In genomic region chr10:96450514-96451207, GRCh38 we compare ENCODE assay signal across 25 cellular contexts.
DNase-seq lines count a peak whose midpoint lies in the region; ATAC-seq and TF ChIP-seq lines count a peak whose summit lies in the region.
"Had no signal": no experiment of that assay in that cellular context is flagged by ENCODE, and none has a peak within 500 bp of the region (broad histone marks: within the 10 kb centered on the region; RNA-seq: fewer than 3 reads in every experiment).

No MANE protein-coding gene starts in this region.

- H3K36me3 Mint-ChIP-seq in H9 (ENCODE audit: insufficient read depth in 1 of 3, low read depth in 3 of 3) (no peaks in the 10 kb centered on the region; a peak in 2 of 7 replicates), glutamatergic neuron (ENCODE audit: unreplicated experiment) (no peaks in the 10 kb centered on the region), nephron progenitor cell (ENCODE audit: low read depth) (no peaks in the 10 kb centered on the region)
- H3K36me3 Mint-ChIP-seq: activated naive CD4-positive, alpha-beta T cell treated with anti-CD3 and anti-CD28 coated beads, Interleukin-2, amount 50 U/mL, for 72 hours; stimulated activated naive B cell treated with anti-CD40 and anti-IgM and Interleukin-4, amounts not matched to agents 10 μg/mL and 1 μg/mL and 100 μg/mL, for 72 hours had no signal

- peak overlapping the region; percentile 21 to 54 for H3K4me3 Mint-ChIP-seq in H9
- peak overlapping the region; percentile 26 for H3K4me3 Mint-ChIP-seq in glutamatergic neuron (ENCODE audit: unreplicated experiment)
- H3K4me3 Mint-ChIP-seq in nephron progenitor cell, result no peak overlapping the region
- H3K4me3 Mint-ChIP-seq: activated T-helper 17 cell treated with anti-CD3 and anti-CD28 coated beads, Interleukin-2, amount 50 U/mL, for 72 hours; stimulated activated naive B cell treated with anti-CD40 and anti-IgM and Interleukin-4, amounts not matched to agents 10 μg/mL and 1 μg/mL and 100 μg/mL, for 72 hours had no signal

- no peak overlapping the region for H2BK15ac ChIP-seq in H9 (ENCODE audit: low read depth, low read length)

- ATAC-seq in GM18498 (IDR thresholded peaks at IDR 0.05; ENCODE audit: unreplicated experiment), result no peak
- ATAC-seq: activated naive CD4-positive, alpha-beta T cell treated with anti-CD3 and anti-CD28 coated beads, Interleukin-2, amount 50 U/mL, for 72 hours; activated T-helper 17 cell treated with anti-CD3 and anti-CD28 coated beads, Interleukin-2, amount 50 U/mL, for 72 hours; esophagus mucosa; left lung; stimulated activated naive B cell treated with anti-CD40 and anti-IgM and Interleukin-4, amounts not matched to agents 10 μg/mL and 1 μg/mL and 100 μg/mL, for 72 hours had no signal

- peak overlapping the region; percentile 74 for H3K4me2 ChIP-seq in H9 (ENCODE audit: insufficient read depth, insufficient read length, low read length)
- H3K4me2 ChIP-seq: smooth muscle cell had no signal

- H3K23ac ChIP-seq in H9 (ENCODE audit: insufficient read length, low read depth, low read length), result no peak overlapping the region

- no peak overlapping the region for H3K4ac ChIP-seq in H9 (ENCODE audit: low read depth, low read length)

- H4K91ac ChIP-seq in H9 (ENCODE audit: insufficient read length, low read depth, low read length), result no peak overlapping the region

- H2AFZ ChIP-seq in H9 (ENCODE audit: low read length), result no peak overlapping the region

- WGBS in H9 (ENCODE audit: extremely low coverage, insufficient read length, low lambda C conversion rate), result no CpG with 5 or more reads among the region's 12 CpGs
- 72 to 79% (median 76%) methylated on average over 12 of the region's 12 CpGs for WGBS in ovary, 3 donors

- peak overlapping the region; percentile 71 for H2BK12ac ChIP-seq in H9 (ENCODE audit: insufficient read length, low read depth, low read length)

- H3K79me1 ChIP-seq in H9 (ENCODE audit: insufficient read depth, low read depth, low read length, poor library complexity, severe bottlenecking), result no peaks in the 10 kb centered on the region

- no peaks in the 10 kb centered on the region for H3K36me3 ChIP-seq in ovary
- H3K36me3 ChIP-seq: left lung, MG63 had no signal

- no peak overlapping the region for H3K56ac ChIP-seq in H9 (ENCODE audit: insufficient read length, low read depth, low read length)

- H2BK5ac ChIP-seq in H9 (ENCODE audit: insufficient read length, low read length), result peak overlapping the region; percentile 37

- H3K27ac ChIP-seq in H9 (ENCODE audit: insufficient read length, low read depth, low read length) (peak overlapping the region; percentile 98), ovary (no peak overlapping the region)
- H3K27ac ChIP-seq: left lung had no signal

- no peak overlapping the region for H3K14ac ChIP-seq in H9 (ENCODE audit: insufficient read depth, low read length)

- H2BK20ac ChIP-seq in H9 (ENCODE audit: low read depth, low read length, poor library complexity, severe bottlenecking), result no peak overlapping the region

- H3K27me3 Mint-ChIP-seq in H9 (ENCODE audit: low read depth), result peaks cover 5% of the 10 kb centered on the region; the same call in 1 of the 2 replicates
- H3K27me3 Mint-ChIP-seq in glutamatergic neuron (ENCODE audit: unreplicated experiment), result no peaks in the 10 kb centered on the region
- peaks cover 8% of the 10 kb centered on the region for H3K27me3 Mint-ChIP-seq in nephron progenitor cell (ENCODE audit: low read depth, poor library complexity)

- H4K5ac ChIP-seq in H9 (ENCODE audit: insufficient read length, low read depth, low read length), result no peak overlapping the region

- TF ChIP-seq POLR2A in ovary (IDR thresholded peaks at IDR 0.05), result no peak

- peak overlapping the region; percentile 55 for H3K18ac ChIP-seq in H9 (ENCODE audit: insufficient read length, low read depth, low read length)

- H3K4me1 ChIP-seq in H9 (ENCODE audit: insufficient read depth, low read length) (peaks cover 21% of the 10 kb centered on the region), ovary (ENCODE audit: insufficient read depth) (no peaks in the 10 kb centered on the region)
- H3K4me1 ChIP-seq: left lung had no signal

- peak overlapping the region; percentile 32 for H3K9ac ChIP-seq in H9 (ENCODE audit: extremely low read depth, insufficient read length, low read length)

- H3K4me3 ChIP-seq in ovary, result no peak overlapping the region
- H3K4me3 ChIP-seq: left lung, MG63, smooth muscle cell had no signal

- no peaks in the 10 kb centered on the region for H4K20me1 ChIP-seq in H9 (ENCODE audit: control insufficient read depth, insufficient read depth, insufficient read length)

- no peak overlapping the region for H2AK5ac ChIP-seq in H9 (ENCODE audit: insufficient read length, low read length)

- no peak overlapping the region for H2BK120ac ChIP-seq in H9 (ENCODE audit: low read depth, low read length, poor library complexity, severe bottlenecking)

- H3K27ac Mint-ChIP-seq in H9, result peak overlapping the region; percentile 94 to 98 (median 97)
- no peak overlapping the region for H3K27ac Mint-ChIP-seq in glutamatergic neuron (ENCODE audit: unreplicated experiment)
- no peak overlapping the region for H3K27ac Mint-ChIP-seq in nephron progenitor cell
- H3K27ac Mint-ChIP-seq: activated naive CD4-positive, alpha-beta T cell treated with anti-CD3 and anti-CD28 coated beads, Interleukin-2, amount 50 U/mL, for 72 hours; activated T-helper 17 cell treated with anti-CD3 and anti-CD28 coated beads, Interleukin-2, amount 50 U/mL, for 72 hours; stimulated activated naive B cell treated with anti-CD40 and anti-IgM and Interleukin-4, amounts not matched to agents 10 μg/mL and 1 μg/mL and 100 μg/mL, for 72 hours had no signal

- H3K27me3 ChIP-seq in H9 (ENCODE audit: insufficient read depth, low read length) (no peaks in the 10 kb centered on the region), ovary (no peaks in the 10 kb centered on the region)
- H3K27me3 ChIP-seq: MG63 had no signal

- H3T11ph ChIP-seq in H9 (ENCODE audit: low read length), result no peak overlapping the region

- TF ChIP-seq EP300 in ovary (IDR thresholded peaks at IDR 0.05), result no peak

- no peak for TF ChIP-seq CTCF in H9 (conservative IDR thresholded peaks at IDR 0.05)
- no peak for TF ChIP-seq CTCF in glutamatergic neuron (IDR thresholded peaks at IDR 0.05; ENCODE audit: partially characterized antibody, unreplicated experiment)
- no peak for TF ChIP-seq CTCF in nephron progenitor cell (IDR thresholded peaks at IDR 0.05)
- TF ChIP-seq CTCF in ovary (IDR thresholded peaks at IDR 0.05), result no peak

- H3K4me1 Mint-ChIP-seq in H9 (peaks cover 73 to 76% of the 10 kb centered on the region in 2 experiments), glutamatergic neuron (ENCODE audit: low read depth, unreplicated experiment) (peaks cover 2% of the 10 kb centered on the region), nephron progenitor cell (peaks cover 21% of the 10 kb centered on the region)
- H3K4me1 Mint-ChIP-seq: activated T-helper 17 cell treated with anti-CD3 and anti-CD28 coated beads, Interleukin-2, amount 50 U/mL, for 72 hours had no signal

- H3K23me2 ChIP-seq in H9 (ENCODE audit: insufficient read length, low read depth, low read length, poor library complexity, severe bottlenecking), result no peaks in the 10 kb centered on the region

- DNase-seq in H9 (peak; percentile 88), NCI-H526 (lab: John Stamatoyannopoulos, UW) (peak; percentile 85 to 88), glutamatergic neuron (peak; percentile 32), nephron progenitor cell (peak; percentile 22), NCI-H226 (no peak), ovary (no peak)
- no peak for DNase-seq in activated CD4-positive, alpha-beta T cell treated with anti-CD3 and anti-CD28 coated beads for 4 hours
- DNase-seq: activated CD4-positive, alpha-beta T cell treated with anti-CD3 and anti-CD28 coated beads, Interleukin-2, amount 50 U/mL, for 4 hours; activated CD8-positive, alpha-beta memory T cell treated with anti-CD3 and anti-CD28 coated beads, Interleukin-2, amount 50 U/mL, for 4 hours; aorta; C1 segment of cervical spinal cord; cerebellar nuclear complex; DND-41; effector CD4-positive, alpha-beta T cell; foreskin melanocyte; left lung; MG63; NCI-H2029 treated with DMSO at 0.1 percent for 48 hours; NCI-H524 treated with DMSO at 0.1 percent for 48 hours; stimulated activated naive B cell treated with anti-CD40 and anti-IgM and Interleukin-4, amounts not matched to agents 10 μg/mL and 1 μg/mL and 100 μg/mL, for 72 hours had no signal

- no peak overlapping the region for H4K8ac ChIP-seq in H9 (replicated peaks; ENCODE audit: insufficient read length, low read depth, low read length)

- H3K9me3 ChIP-seq in H9 (ENCODE audit: control insufficient read depth, low read depth, low read length) (no peaks in the 10 kb centered on the region), ovary (no peaks in the 10 kb centered on the region)
- H3K9me3 ChIP-seq: left lung, MG63 had no signal

- intact Hi-C loops in ovary (cut with DNase I), result no loop called here

- no peaks in the 10 kb centered on the region for H3K79me2 ChIP-seq in H9 (ENCODE audit: insufficient read depth, low read length)

- no peaks in the 10 kb centered on the region; a peak in 1 of 5 replicates for H3K9me3 Mint-ChIP-seq in H9
- peaks cover 2% of the 10 kb centered on the region for H3K9me3 Mint-ChIP-seq in glutamatergic neuron (ENCODE audit: unreplicated experiment)
- H3K9me3 Mint-ChIP-seq in nephron progenitor cell, result no peaks in the 10 kb centered on the region
- H3K9me3 Mint-ChIP-seq: activated naive CD4-positive, alpha-beta T cell treated with anti-CD3 and anti-CD28 coated beads, Interleukin-2, amount 50 U/mL, for 72 hours; activated T-helper 17 cell treated with anti-CD3 and anti-CD28 coated beads, Interleukin-2, amount 50 U/mL, for 72 hours; stimulated activated naive B cell treated with anti-CD40 and anti-IgM and Interleukin-4, amounts not matched to agents 10 μg/mL and 1 μg/mL and 100 μg/mL, for 72 hours had no signal

Comparison
In these comparisons a context has a peak if more than half of its experiments do, and no peak if none do; other contexts are left out.
1. DNase-seq: peak in H9 (single experiment), NCI-H526 (2 of 2), glutamatergic neuron (single experiment) and nephron progenitor cell (single experiment); none in NCI-H226 (single experiment), ovary (0 of 5) and activated CD4-positive, alpha-beta T cell treated with anti-CD3 and anti-CD28 coated beads for 4 hours (0 of 2).
2. H3K27ac Mint-ChIP-seq: peak in H9 (3 of 3); none in glutamatergic neuron (single experiment) and nephron progenitor cell (single experiment).